In the genomic region with DNA sequence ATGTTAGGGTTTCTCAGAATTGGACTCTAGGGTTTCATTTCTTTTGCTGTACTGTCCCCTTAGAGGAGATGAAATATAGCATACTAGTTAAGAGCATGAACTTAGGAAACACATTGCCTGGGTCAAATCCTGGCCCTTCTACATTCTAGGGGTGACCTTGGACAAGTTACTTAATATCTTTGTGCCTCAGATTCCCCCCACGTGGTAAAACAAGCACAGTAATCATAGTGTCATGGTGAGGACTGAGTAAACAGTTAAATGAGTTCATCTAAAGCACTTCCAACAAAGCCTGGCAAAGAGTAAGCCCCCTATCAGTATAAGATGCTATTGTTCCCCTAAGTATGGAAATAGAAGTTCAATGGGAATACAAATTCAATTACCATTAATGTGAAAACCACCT, we compare ENCODE assay signal across 23 cellular contexts.
"Had no signal": no experiment of that assay in that cellular context is flagged by ENCODE, and none has a peak within 500 bp of the region (broad histone marks: within the 10 kb centered on the region; RNA-seq: fewer than 3 reads in every experiment).

No MANE protein-coding gene starts in this region.

- H3K4me3 ChIP-seq: body of pancreas, cardiac muscle cell, left lung, lung, sigmoid colon, smooth muscle cell, stomach, suprapubic skin, tibial nerve had no signal

- DNase-seq: activated CD4-positive, alpha-beta T cell treated with anti-CD3 and anti-CD28 coated beads for 1 hour; activated CD4-positive, alpha-beta T cell treated with anti-CD3 and anti-CD28 coated beads, Interleukin-2, amount 50 U/mL, for 1 hour; activated CD8-positive, alpha-beta T cell treated with anti-CD3 and anti-CD28 coated beads, Interleukin-2, amount 10 ng/mL, durations not matched to agents 7 days and 5 days; activated gamma-delta T cell; activated naive CD4-positive, alpha-beta T cell treated with anti-CD3 and anti-CD28 coated beads, Interleukin-2, amount 50 U/mL, for 16 hours; activated naive CD8-positive, alpha-beta T cell treated with anti-CD3 and anti-CD28 coated beads, Interleukin-2, amount 50 U/mL, for 24 hours; anterior cingulate cortex; body of pancreas; effector CD8-positive, alpha-beta T cell; foreskin melanocyte; immature natural killer cell; kidney glomerular epithelial cell; left lung; naive B cell; occipital lobe; sigmoid colon; stimulated activated CD4-positive, alpha-beta T cell treated with anti-CD3 and anti-CD28 coated beads, Interleukin-15, amount 100 ng/mL, for 24 hours; stomach had no signal

- H3K27me3 ChIP-seq: body of pancreas, cardiac muscle cell, left lung, sigmoid colon, stomach, suprapubic skin, tibial nerve had no signal

- H3K27ac ChIP-seq: body of pancreas, cardiac muscle cell, left lung, sigmoid colon, stomach, suprapubic skin, tibial nerve had no signal

- H3K9me3 ChIP-seq: body of pancreas, left lung, sigmoid colon, stomach, suprapubic skin, tibial nerve had no signal

- H3K4me2 ChIP-seq: smooth muscle cell had no signal

- H3K36me3 ChIP-seq: cardiac muscle cell, left lung, sigmoid colon, stomach, suprapubic skin, tibial nerve had no signal
